In the genomic region with DNA sequence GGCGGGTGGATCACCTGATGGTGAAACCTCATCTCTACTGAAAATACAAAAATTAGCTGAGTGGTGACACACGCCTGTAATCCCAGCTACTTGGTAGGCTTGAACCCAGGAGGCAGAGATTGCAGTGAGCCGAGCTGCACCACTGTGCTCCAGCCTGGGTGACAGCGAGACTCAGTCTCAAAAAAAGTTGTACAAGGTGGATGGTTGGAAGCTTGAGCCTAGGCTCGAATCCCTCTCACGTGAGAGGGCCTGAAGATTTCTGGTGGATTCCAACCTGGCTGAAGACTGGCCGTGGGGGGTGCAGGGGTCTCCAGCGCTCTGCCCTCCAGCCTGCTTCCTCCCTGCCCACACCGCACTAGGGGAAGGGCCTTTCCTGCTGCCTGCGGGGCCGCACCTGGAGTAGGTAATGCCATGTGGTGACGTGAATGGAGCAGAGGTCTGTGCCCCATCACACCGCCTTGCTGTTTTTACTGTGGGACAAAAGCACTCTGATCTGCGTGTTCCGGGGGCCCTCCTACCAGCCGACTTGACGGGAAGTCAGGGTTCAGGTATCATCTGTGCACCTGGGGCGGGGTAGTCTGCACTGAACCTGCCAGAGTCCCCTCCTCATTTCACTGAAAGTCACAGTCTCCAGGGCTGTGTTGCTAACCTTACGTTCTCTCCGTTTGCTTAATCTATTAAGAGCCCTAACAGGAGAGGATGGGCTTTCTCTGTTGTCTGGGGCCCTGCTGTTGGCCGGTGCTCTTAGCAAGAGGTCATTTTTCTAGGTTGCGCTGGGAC, we compare ENCODE assay signal across 10 cellular contexts. TPM values are rescaled to one million over a fixed set of nuclear protein-coding genes. Genes with fewer than 3 reads are reported as not detected.
DNase-seq lines count a peak whose midpoint lies in the region; ATAC-seq lines count a peak whose summit lies in the region.
"Had no signal": no experiment of that assay in that cellular context is flagged by ENCODE, and none has a peak within 500 bp of the region (broad histone marks: within the 10 kb centered on the region; RNA-seq: fewer than 3 reads in every experiment).

No MANE protein-coding gene starts in this region.

- H3K4me3 Mint-ChIP-seq in stimulated activated naive B cell treated with anti-CD40 and anti-IgM and Interleukin-4, amounts not matched to agents 10 μg/mL and 1 μg/mL and 100 μg/mL, for 72 hours: peak overlapping the region; percentile 73 to 79

- H3K27me3 Mint-ChIP-seq in stimulated activated naive B cell treated with anti-CD40 and anti-IgM and Interleukin-4, amounts not matched to agents 10 μg/mL and 1 μg/mL and 100 μg/mL, for 72 hours: no peaks in the 10 kb centered on the region

- no peak overlapping the region for H3K4me3 ChIP-seq in ectodermal cell (ENCODE audit: insufficient read depth, low read depth, low read length)
- H3K4me3 ChIP-seq: ovary, SJCRH30 had no signal

- ATAC-seq in stimulated activated naive B cell treated with anti-CD40 and anti-IgM and Interleukin-4, amounts not matched to agents 10 μg/mL and 1 μg/mL and 100 μg/mL, for 72 hours (replicated peaks): no peak
- ATAC-seq in HG03460 (IDR thresholded peaks at IDR 0.05; ENCODE audit: unreplicated experiment): no peak
- no peak for ATAC-seq in HG03571 (IDR thresholded peaks at IDR 0.05; ENCODE audit: unreplicated experiment)

- H3K9me3 Mint-ChIP-seq in stimulated activated naive B cell treated with anti-CD40 and anti-IgM and Interleukin-4, amounts not matched to agents 10 μg/mL and 1 μg/mL and 100 μg/mL, for 72 hours: no peaks in the 10 kb centered on the region

- H3K4me1 Mint-ChIP-seq in stimulated activated naive B cell treated with anti-CD40 and anti-IgM and Interleukin-4, amounts not matched to agents 10 μg/mL and 1 μg/mL and 100 μg/mL, for 72 hours: peaks cover 37 to 56% of the 10 kb centered on the region in 2 donors

- H3K27ac ChIP-seq in ectodermal cell (ENCODE audit: insufficient read depth, low read depth, low read length, poor library complexity, severe bottlenecking): peak overlapping the region; percentile 67
- H3K27ac ChIP-seq: ovary, SJCRH30 had no signal

- H3K9me3 ChIP-seq in ectodermal cell (ENCODE audit: control insufficient read depth, low read length): no peaks in the 10 kb centered on the region
- H3K9me3 ChIP-seq: ovary, SJCRH30 had no signal

- peak; percentile 81 for DNase-seq in activated CD8-positive, alpha-beta memory T cell treated with anti-CD3 and anti-CD28 coated beads for 24 hours
- no peak for DNase-seq in activated CD8-positive, alpha-beta memory T cell treated with anti-CD3 and anti-CD28 coated beads, Interleukin-2, amount 50 U/mL, for 4 hours
- DNase-seq in SK-N-DZ (ENCODE audit: low spot score) (peak; percentile 25), NCI-H446 (lab: John Stamatoyannopoulos, UW) (no peak)
- DNase-seq in stimulated activated naive B cell treated with anti-CD40 and anti-IgM and Interleukin-4, amounts not matched to agents 10 μg/mL and 1 μg/mL and 100 μg/mL, for 72 hours: no peak

- H3K27me3 ChIP-seq in ectodermal cell (ENCODE audit: control insufficient read depth, insufficient read depth, low read length, poor library complexity, severe bottlenecking): no peaks in the 10 kb centered on the region
- H3K27me3 ChIP-seq: ovary, SJCRH30 had no signal

- WGBS in ectodermal cell, 2 experiments: 77 to 83% methylated on average over 22 of the region's 22 CpGs

- H3K4me1 ChIP-seq in ectodermal cell (ENCODE audit: control insufficient read depth, insufficient read depth, low read length): peaks cover 22% of the 10 kb centered on the region

- H3K36me3 ChIP-seq in ectodermal cell (ENCODE audit: control insufficient read depth, insufficient read depth, low read length): peaks cover 31% of the 10 kb centered on the region
- H3K36me3 ChIP-seq: ovary had no signal

- H3K27ac Mint-ChIP-seq in stimulated activated naive B cell treated with anti-CD40 and anti-IgM and Interleukin-4, amounts not matched to agents 10 μg/mL and 1 μg/mL and 100 μg/mL, for 72 hours: peak overlapping the region; percentile 94

- H3K36me3 Mint-ChIP-seq in stimulated activated naive B cell treated with anti-CD40 and anti-IgM and Interleukin-4, amounts not matched to agents 10 μg/mL and 1 μg/mL and 100 μg/mL, for 72 hours: peaks cover 42 to 46% of the 10 kb centered on the region in 2 donors

RNA-seq across cellular contexts. Expression of a gene that starts 4.2 kb away (rescaled TPM):
- polyA plus RNA-seq in SK-N-DZ (2014; cell fraction: cytosol; rRNA removed): 15,157 and 26,083 TPM in 2 replicates
- 6,437 and 7,526 TPM in 2 replicates for polyA plus RNA-seq in SK-N-DZ (2014; cell fraction: nucleus; rRNA removed)
- 2,927 TPM for polyA plus RNA-seq in ectodermal cell (2013, experiment 1 of 4)
- polyA plus RNA-seq in ectodermal cell (2013, experiment 2 of 4): 2,895 TPM
- 3,415 TPM for polyA plus RNA-seq in ectodermal cell (2013, experiment 3 of 4)
- 3,689 TPM for polyA plus RNA-seq in ectodermal cell (2013, experiment 4 of 4)

RNA-seq across cellular contexts. Expression of a gene that starts 10.9 kb away (rescaled TPM):
- polyA plus RNA-seq in SK-N-DZ (2014; cell fraction: cytosol; rRNA removed): 2.0 and 3.6 TPM in 2 replicates
- polyA plus RNA-seq in SK-N-DZ (2014; cell fraction: nucleus; rRNA removed): 1.8 and 5.8 TPM in 2 replicates
- polyA plus RNA-seq in ectodermal cell (2013, experiment 1 of 4): 6.8 TPM
- polyA plus RNA-seq in ectodermal cell (2013, experiment 2 of 4): 8.5 TPM
- polyA plus RNA-seq in ectodermal cell (2013, experiment 3 of 4): 9.5 TPM
- 5.8 TPM for polyA plus RNA-seq in ectodermal cell (2013, experiment 4 of 4)

RNA-seq across cellular contexts. Expression of a gene that starts 48.8 kb away (rescaled TPM):
- polyA plus RNA-seq in SK-N-DZ (2014; cell fraction: cytosol; rRNA removed): 0.59 and 1.1 TPM in 2 replicates
- 6.4 and 6.8 TPM in 2 replicates for polyA plus RNA-seq in SK-N-DZ (2014; cell fraction: nucleus; rRNA removed)
- polyA plus RNA-seq in ectodermal cell (2013, experiment 1 of 4): 2.3 TPM
- polyA plus RNA-seq in ectodermal cell (2013, experiment 2 of 4): 1.0 TPM
- 1.7 TPM for polyA plus RNA-seq in ectodermal cell (2013, experiment 3 of 4)
- polyA plus RNA-seq in ectodermal cell (2013, experiment 4 of 4): 1.5 TPM

RNA-seq across cellular contexts. Expression of a gene that starts 56.5 kb away (rescaled TPM):
- polyA plus RNA-seq in SK-N-DZ (2014; cell fraction: cytosol; rRNA removed): 297 and 335 TPM in 2 replicates
- 713 and 807 TPM in 2 replicates for polyA plus RNA-seq in SK-N-DZ (2014; cell fraction: nucleus; rRNA removed)
- polyA plus RNA-seq in ectodermal cell (2013, experiment 1 of 4): 116 TPM
- 126 TPM for polyA plus RNA-seq in ectodermal cell (2013, experiment 2 of 4)
- polyA plus RNA-seq in ectodermal cell (2013, experiment 3 of 4): 88.6 TPM
- 101 TPM for polyA plus RNA-seq in ectodermal cell (2013, experiment 4 of 4)

Comparison
In these comparisons a context has a peak if more than half of its experiments do, and no peak if none do; other contexts are left out.
1. DNase-seq: peak in activated CD8-positive, alpha-beta memory T cell treated with anti-CD3 and anti-CD28 coated beads for 24 hours (single experiment) and SK-N-DZ (single experiment); none in activated CD8-positive, alpha-beta memory T cell treated with anti-CD3 and anti-CD28 coated beads, Interleukin-2, amount 50 U/mL, for 4 hours (single experiment), stimulated activated naive B cell treated with anti-CD40 and anti-IgM and Interleukin-4, amounts not matched to agents 10 μg/mL and 1 μg/mL and 100 μg/mL, for 72 hours (single experiment) and NCI-H446 (0 of 2).